In the genomic region with DNA sequence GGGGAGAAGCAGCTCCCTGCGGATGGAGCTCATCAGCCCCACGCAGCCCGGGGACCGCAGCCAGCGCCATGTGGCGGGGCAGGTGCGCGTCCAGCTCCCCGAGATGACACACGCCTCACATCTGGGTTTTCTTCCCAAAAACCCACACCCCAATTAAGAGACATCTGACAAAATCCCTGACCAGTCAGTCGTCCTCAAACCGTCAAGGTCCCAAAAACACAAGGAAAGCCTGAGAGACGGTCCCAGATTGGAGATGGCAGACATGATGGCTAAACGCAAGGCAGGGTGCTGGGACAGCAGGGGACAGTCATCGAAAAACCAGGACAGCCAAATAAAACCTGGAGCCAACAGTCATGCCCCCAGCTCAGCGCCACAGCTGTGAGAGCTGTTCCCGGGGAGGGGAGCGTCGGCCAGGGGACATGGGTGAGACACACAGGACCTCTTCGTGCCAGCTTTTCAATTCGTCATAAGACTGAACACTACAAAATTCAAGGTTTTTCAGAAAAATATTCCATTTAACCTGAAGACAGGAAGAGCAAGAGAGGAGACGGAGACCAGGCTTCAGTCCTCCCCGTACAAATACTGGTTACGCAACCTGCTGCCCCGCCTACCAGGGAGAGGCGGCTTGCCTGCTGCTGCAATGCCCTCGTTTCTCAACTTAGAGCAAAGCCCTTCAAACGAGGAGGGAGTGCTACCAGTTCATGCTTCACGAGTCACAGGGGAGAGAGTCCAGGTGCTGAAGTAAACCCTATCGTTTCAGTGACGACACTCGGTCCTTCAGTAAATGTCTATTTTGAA, we compare ENCODE assay signal across 8 cellular contexts. TPM values are rescaled to one million over a fixed set of nuclear protein-coding genes. Genes with fewer than 3 reads are reported as not detected.
DNase-seq lines count a peak whose midpoint lies in the region; ATAC-seq and TF ChIP-seq lines count a peak whose summit lies in the region.

No MANE protein-coding gene starts in this region.

- CTCF ChIA-PET in activated B cell treated with CpG ODN at 0.5 μM for 24 hours (lab: Charles Lee), result no interaction called here

- H3K4me3 Mint-ChIP-seq in activated B cell treated with CpG ODN at 0.5 μM for 24 hours, result no peak overlapping the region
- no peak overlapping the region for H3K4me3 Mint-ChIP-seq in activated naive CD8-positive, alpha-beta T cell treated with anti-CD3 and anti-CD28 coated beads for 36 hours
- H3K4me3 Mint-ChIP-seq in naive thymus-derived CD8-positive, alpha-beta T cell, result no peak overlapping the region

- H3K9me3 Mint-ChIP-seq in activated B cell treated with CpG ODN at 0.5 μM for 24 hours, result no peaks in the 10 kb centered on the region
- H3K9me3 Mint-ChIP-seq in activated naive CD8-positive, alpha-beta T cell treated with anti-CD3 and anti-CD28 coated beads for 36 hours, result no peaks in the 10 kb centered on the region
- H3K9me3 Mint-ChIP-seq in naive thymus-derived CD8-positive, alpha-beta T cell, result no peaks in the 10 kb centered on the region

- intact Hi-C loops in activated B cell treated with CpG ODN at 0.5 μM for 24 hours (cut with micrococcal nuclease), result no loop called here
- intact Hi-C loops in left ventricle myocardium superior (cut with micrococcal nuclease), result no loop called here
- intact Hi-C loops in sciatic nerve (cut with DNase I), result no loop called here

- TF ChIP-seq CTCF in activated B cell treated with CpG ODN at 0.5 μM for 24 hours (IDR thresholded peaks at IDR 0.05), result no peak

- H3K27ac Mint-ChIP-seq in activated B cell treated with CpG ODN at 0.5 μM for 24 hours, result no peak overlapping the region
- no peak overlapping the region for H3K27ac Mint-ChIP-seq in activated naive CD8-positive, alpha-beta T cell treated with anti-CD3 and anti-CD28 coated beads for 36 hours
- H3K27ac Mint-ChIP-seq in naive thymus-derived CD8-positive, alpha-beta T cell, result peak overlapping the region in 2 of 10 donors; percentile 53 to 84

- no peaks in the 10 kb centered on the region for H3K27me3 Mint-ChIP-seq in activated B cell treated with CpG ODN at 0.5 μM for 24 hours
- H3K27me3 Mint-ChIP-seq in activated naive CD8-positive, alpha-beta T cell treated with anti-CD3 and anti-CD28 coated beads for 36 hours, result no peaks in the 10 kb centered on the region
- no peaks in the 10 kb centered on the region for H3K27me3 Mint-ChIP-seq in naive thymus-derived CD8-positive, alpha-beta T cell

- no peak for ATAC-seq in activated B cell treated with CpG ODN at 0.5 μM for 24 hours (ENCODE audit: low read depth)
- ATAC-seq in left ventricle myocardium superior, result peak; percentile 83
- peak; percentile 95 for ATAC-seq in sciatic nerve
- ATAC-seq in naive thymus-derived CD8-positive, alpha-beta T cell, result no peak
- no peak for ATAC-seq in HG02588 (IDR thresholded peaks at IDR 0.05; ENCODE audit: unreplicated experiment)

- POLR2A ChIA-PET in activated B cell treated with CpG ODN at 0.5 μM for 24 hours (lab: Charles Lee), result no interaction called here
- POLR2A ChIA-PET in naive thymus-derived CD8-positive, alpha-beta T cell (lab: Charles Lee), result no interaction called here

- TF ChIP-seq EP300 in Ishikawa (IDR thresholded peaks at IDR 0.05; ENCODE audit: borderline replicate concordance), result no peak

- H3K36me3 Mint-ChIP-seq in activated B cell treated with CpG ODN at 0.5 μM for 24 hours (ENCODE audit: low read depth), result peaks cover 37% of the 10 kb centered on the region
- no peaks in the 10 kb centered on the region for H3K36me3 Mint-ChIP-seq in activated naive CD8-positive, alpha-beta T cell treated with anti-CD3 and anti-CD28 coated beads for 36 hours
- H3K36me3 Mint-ChIP-seq in naive thymus-derived CD8-positive, alpha-beta T cell, result peaks cover 0 to 32% (median 3%) of the 10 kb centered on the region in 3 donors

- H3K4me1 Mint-ChIP-seq in activated B cell treated with CpG ODN at 0.5 μM for 24 hours, result peaks cover 7% of the 10 kb centered on the region
- peaks cover 10% of the 10 kb centered on the region for H3K4me1 Mint-ChIP-seq in activated naive CD8-positive, alpha-beta T cell treated with anti-CD3 and anti-CD28 coated beads for 36 hours
- H3K4me1 Mint-ChIP-seq in naive thymus-derived CD8-positive, alpha-beta T cell, result peaks cover 9 to 40% (median 23%) of the 10 kb centered on the region in 4 donors

- DNase-seq in activated B cell treated with CpG ODN at 0.5 μM for 24 hours (peak; percentile 9), left ventricle myocardium superior (peak; percentile 85), sciatic nerve (ENCODE audit: low spot score) (peak; percentile 89), germinal center (ENCODE audit: low spot score) (no peak)
- DNase-seq in activated naive CD8-positive, alpha-beta T cell treated with anti-CD3 and anti-CD28 coated beads for 36 hours, result no peak
- no peak for DNase-seq in naive thymus-derived CD8-positive, alpha-beta T cell

- TF ChIP-seq RAD21 in Ishikawa (IDR thresholded peaks at IDR 0.05; ENCODE audit: low read depth), result peak; percentile 26; the same call in 1 of the 2 replicates

TF ChIP-seq in Ishikawa, 13 proteins besides CTCF, POLR2A, EP300 and RAD21:
- TF ChIP-seq CEBPB (IDR thresholded peaks at IDR 0.05) (peak; percentile 99), ZBTB7A (IDR thresholded peaks at IDR 0.05; ENCODE audit: low read depth) (no peak), MAX (IDR thresholded peaks at IDR 0.05) (peak; percentile 63), TEAD4 (IDR thresholded peaks at IDR 0.05) (no peak)
TF ChIP-seq in Ishikawa: peak in this region for 2.

RNA-seq across cellular contexts. Expression of gene TOLLIP, which starts 10.5 kb away (rescaled TPM):
- total RNA-seq in activated B cell treated with CpG ODN at 0.5 μM for 24 hours (40.5 and 46.4 TPM in 2 replicates), left ventricle myocardium superior (50.2 TPM), sciatic nerve (60.5 TPM)
- 10 to 100 TPM; 32.8 to 36.0 TPM for total RNA-seq in activated naive CD8-positive, alpha-beta T cell treated with anti-CD3 and anti-CD28 coated beads for 36 hours
- total RNA-seq in naive thymus-derived CD8-positive, alpha-beta T cell, result 10 to 100 TPM; 33.8 to 38.6 TPM
- polyA plus RNA-seq in naive thymus-derived CD8-positive, alpha-beta T cell, result 10 to 100 TPM; 21.4 to 27.6 (median 23.4) TPM

Comparison
In these comparisons a context has a peak if more than half of its experiments do, and no peak if none do; other contexts are left out.
1. ATAC-seq: peak in left ventricle myocardium superior (single experiment) and sciatic nerve (single experiment); none in activated B cell treated with CpG ODN at 0.5 μM for 24 hours (single experiment), naive thymus-derived CD8-positive, alpha-beta T cell (0 of 2) and HG02588 (single experiment).
2. DNase-seq: peak in activated B cell treated with CpG ODN at 0.5 μM for 24 hours (single experiment), left ventricle myocardium superior (single experiment) and sciatic nerve (single experiment); none in activated naive CD8-positive, alpha-beta T cell treated with anti-CD3 and anti-CD28 coated beads for 36 hours (single experiment), germinal center (single experiment) and naive thymus-derived CD8-positive, alpha-beta T cell (0 of 10).